17 cellular contexts compared by ENCODE assay signal in genomic region chr10:124637091-124637700, GRCh38.
DNase-seq lines count a peak whose midpoint lies in the region; TF ChIP-seq lines count a peak whose summit lies in the region.
"Had no signal": no experiment of that assay in that cellular context is flagged by ENCODE, and none has a peak within 500 bp of the region (broad histone marks: within the 10 kb centered on the region; RNA-seq: fewer than 3 reads in every experiment).

No MANE protein-coding gene starts in this region.

- H3K36me3 ChIP-seq in breast epithelium = no peaks in the 10 kb centered on the region
- peaks cover 6% of the 10 kb centered on the region; the same call in 1 of the 2 replicates for H3K36me3 ChIP-seq in KOPT-K1 (ENCODE audit: insufficient read depth, low read length)
- H3K36me3 ChIP-seq in spleen = peaks cover 0 to 36% (median under 1%) of the 10 kb centered on the region in 6 donors
- H3K36me3 ChIP-seq in SJCRH30 = no peaks in the 10 kb centered on the region
- H3K36me3 ChIP-seq: lower lobe of right lung, sigmoid colon had no signal

- no peaks in the 10 kb centered on the region for H3K27me3 Mint-ChIP-seq in MCF 10A (ENCODE audit: insufficient read depth, unreplicated experiment)
- no peaks in the 10 kb centered on the region for H3K27me3 Mint-ChIP-seq in dendritic cell treated with granulocyte-macrophage colony-stimulating factor and Interleukin-4, amounts not matched to agents 40 ng/mL and 50 ng/mL, for 4 days
- H3K27me3 Mint-ChIP-seq in T-helper 2 cell treated with Interferon-gamma antibody and Interleukin-4, amounts not matched to agents 5 μg/mL and 100 μg/mL, for 36 hours (ENCODE audit: low read depth) = peaks cover 4% of the 10 kb centered on the region

- CTCF ChIA-PET in MCF 10A (lab: Yijun Ruan, JAX) = interaction anchor here (0.8 kb wide), 1 partner anchor 74 kb away, joined by 3 read pairs; no protein-coding TSS in a partner anchor

- POLR2A ChIA-PET in MCF 10A (lab: Yijun Ruan, JAX) = interaction anchor here (0.7 kb wide), 1 partner anchor 78 kb away, joined by 4 read pairs; no protein-coding TSS in a partner anchor

- TF ChIP-seq POLR2A in breast epithelium (IDR thresholded peaks at IDR 0.05) (no peak), spleen (IDR thresholded peaks at IDR 0.05) (no peak)

- H3K27me3 ChIP-seq in breast epithelium = no peaks in the 10 kb centered on the region
- no peaks in the 10 kb centered on the region for H3K27me3 ChIP-seq in spleen (replicated peaks in 1 of 7)
- H3K27me3 ChIP-seq in SJCRH30 = no peaks in the 10 kb centered on the region
- H3K27me3 ChIP-seq: sigmoid colon, tibial nerve had no signal

- peaks cover 14% of the 10 kb centered on the region for H3K36me3 Mint-ChIP-seq in MCF 10A (ENCODE audit: insufficient read depth, unreplicated experiment)
- peaks cover 55% of the 10 kb centered on the region for H3K36me3 Mint-ChIP-seq in dendritic cell treated with granulocyte-macrophage colony-stimulating factor and Interleukin-4, amounts not matched to agents 40 ng/mL and 50 ng/mL, for 4 days (ENCODE audit: low read depth)
- peaks cover 16% of the 10 kb centered on the region for H3K36me3 Mint-ChIP-seq in T-helper 2 cell treated with Interferon-gamma antibody and Interleukin-4, amounts not matched to agents 5 μg/mL and 100 μg/mL, for 36 hours (ENCODE audit: low read depth)

- TF ChIP-seq CTCF in MCF 10A (IDR thresholded peaks at IDR 0.05; ENCODE audit: unreplicated experiment) (no peak), breast epithelium (IDR thresholded peaks at IDR 0.05) (no peak), spleen (IDR thresholded peaks at IDR 0.05 in 8 of 11, conservative IDR thresholded peaks at IDR 0.05 in 3 of 11) (no peak)

- intact Hi-C loops in MCF 10A (cut with micrococcal nuclease) = no loop called here
- intact Hi-C loops in breast epithelium (cut with DNase I; ENCODE audit: low total_unique reads) = no loop called here
- intact Hi-C loops in dendritic cell treated with granulocyte-macrophage colony-stimulating factor and Interleukin-4, amounts not matched to agents 40 ng/mL and 50 ng/mL, for 4 days (cut with micrococcal nuclease) = no loop called here
- intact Hi-C loops in spleen (cut with DNase I; ENCODE audit: low total_unique reads) = no loop called here

- H3K4me3 Mint-ChIP-seq in MCF 10A (ENCODE audit: unreplicated experiment) = no peak overlapping the region
- no peak overlapping the region for H3K4me3 Mint-ChIP-seq in dendritic cell treated with granulocyte-macrophage colony-stimulating factor and Interleukin-4, amounts not matched to agents 40 ng/mL and 50 ng/mL, for 4 days
- no peak overlapping the region for H3K4me3 Mint-ChIP-seq in T-helper 2 cell treated with Interferon-gamma antibody and Interleukin-4, amounts not matched to agents 5 μg/mL and 100 μg/mL, for 36 hours
- H3K4me3 Mint-ChIP-seq: GM23338 had no signal

- peaks cover 30% of the 10 kb centered on the region for H3K4me1 Mint-ChIP-seq in MCF 10A (ENCODE audit: insufficient read depth, unreplicated experiment)
- H3K4me1 Mint-ChIP-seq in dendritic cell treated with granulocyte-macrophage colony-stimulating factor and Interleukin-4, amounts not matched to agents 40 ng/mL and 50 ng/mL, for 4 days (ENCODE audit: low read depth) = peaks cover 64% of the 10 kb centered on the region
- peaks cover 33% of the 10 kb centered on the region for H3K4me1 Mint-ChIP-seq in T-helper 2 cell treated with Interferon-gamma antibody and Interleukin-4, amounts not matched to agents 5 μg/mL and 100 μg/mL, for 36 hours (ENCODE audit: low read depth)

- H3K9me3 Mint-ChIP-seq in MCF 10A (ENCODE audit: unreplicated experiment) = no peaks in the 10 kb centered on the region
- H3K9me3 Mint-ChIP-seq in dendritic cell treated with granulocyte-macrophage colony-stimulating factor and Interleukin-4, amounts not matched to agents 40 ng/mL and 50 ng/mL, for 4 days = no peaks in the 10 kb centered on the region
- H3K9me3 Mint-ChIP-seq in T-helper 2 cell treated with Interferon-gamma antibody and Interleukin-4, amounts not matched to agents 5 μg/mL and 100 μg/mL, for 36 hours = peaks cover 11% of the 10 kb centered on the region
- H3K9me3 Mint-ChIP-seq: GM23338 had no signal

- DNase-seq in MCF 10A (ENCODE audit: unreplicated experiment) (no peak), breast epithelium (ENCODE audit: low spot score in 2 of 2) (no peak), spleen (peak; percentile 80), HK-2 (ENCODE audit: unreplicated experiment) (no peak), SJCRH30 (no peak)
- no peak for DNase-seq in T-helper 2 cell treated with Interferon-gamma antibody and Interleukin-4, amounts not matched to agents 5 μg/mL and 100 μg/mL, for 36 hours (ENCODE audit: low spot score)
- DNase-seq: Caco-2, lower lobe of right lung, NCI-H1105 treated with DMSO at 0.1 percent for 48 hours, NCI-H524, SHP77, sigmoid colon had no signal

- H3K4me1 ChIP-seq in breast epithelium = peaks cover 7 to 21% of the 10 kb centered on the region in 2 donors
- peaks cover 49 to 92% (median 70%) of the 10 kb centered on the region in 6 donors for H3K4me1 ChIP-seq in spleen
- H3K4me1 ChIP-seq in SJCRH30 = no peaks in the 10 kb centered on the region
- H3K4me1 ChIP-seq: Caco-2 had no signal

- H3K9me3 ChIP-seq in breast epithelium (no peaks in the 10 kb centered on the region), KOPT-K1 (ENCODE audit: insufficient read depth, low read length, poor library complexity, severe bottlenecking) (peaks cover 15% of the 10 kb centered on the region), spleen (peaks cover 0 to 4% (median 0%) of the 10 kb centered on the region in 8 donors), SJCRH30 (replicated peaks) (no peaks in the 10 kb centered on the region)
- H3K9me3 ChIP-seq: Caco-2, lower lobe of right lung, sigmoid colon, tibial nerve had no signal

- BruUV-seq in MCF 10A (replicated peaks; lab: Mats Ljungman, UMichigan) = no TSS peak

- 91 to 95% (median 94%) methylated on average over 6 to 14 of the region's 14 CpGs for whole genome bisulfite sequencing in spleen, 5 donors

- H3K27ac Mint-ChIP-seq in MCF 10A (ENCODE audit: low read depth, unreplicated experiment) = peak overlapping the region; percentile 50
- H3K27ac Mint-ChIP-seq in dendritic cell treated with granulocyte-macrophage colony-stimulating factor and Interleukin-4, amounts not matched to agents 40 ng/mL and 50 ng/mL, for 4 days = peak overlapping the region; percentile 98
- no peak overlapping the region for H3K27ac Mint-ChIP-seq in T-helper 2 cell treated with Interferon-gamma antibody and Interleukin-4, amounts not matched to agents 5 μg/mL and 100 μg/mL, for 36 hours

- H3K27ac ChIP-seq in breast epithelium = no peak overlapping the region
- H3K27ac ChIP-seq in KOPT-K1 (ENCODE audit: low read depth, low read length, poor library complexity, severe bottlenecking) = peak overlapping the region; percentile 97
- H3K27ac ChIP-seq in spleen = peak overlapping the region; percentile 10 to 95 (median 48)
- H3K27ac ChIP-seq in SJCRH30 = no peak overlapping the region
- H3K27ac ChIP-seq: lower lobe of right lung, sigmoid colon, VCaP had no signal

- H3K4me3 ChIP-seq in breast epithelium (no peak overlapping the region), spleen (peak overlapping the region in 1 of 8 donors; percentile 34), SJCRH30 (no peak overlapping the region)
- H3K4me3 ChIP-seq: GM23338, lower lobe of right lung, sigmoid colon, tibial nerve had no signal

Comparison
In these comparisons a context has a peak if more than half of its experiments do, and no peak if none do; other contexts are left out.
1. H3K27ac ChIP-seq: peak in KOPT-K1 (single experiment) and spleen (8 of 8); none in breast epithelium (0 of 2) and SJCRH30 (single experiment).